ENCODE assay signal across 10 cellular contexts in the genomic region with DNA sequence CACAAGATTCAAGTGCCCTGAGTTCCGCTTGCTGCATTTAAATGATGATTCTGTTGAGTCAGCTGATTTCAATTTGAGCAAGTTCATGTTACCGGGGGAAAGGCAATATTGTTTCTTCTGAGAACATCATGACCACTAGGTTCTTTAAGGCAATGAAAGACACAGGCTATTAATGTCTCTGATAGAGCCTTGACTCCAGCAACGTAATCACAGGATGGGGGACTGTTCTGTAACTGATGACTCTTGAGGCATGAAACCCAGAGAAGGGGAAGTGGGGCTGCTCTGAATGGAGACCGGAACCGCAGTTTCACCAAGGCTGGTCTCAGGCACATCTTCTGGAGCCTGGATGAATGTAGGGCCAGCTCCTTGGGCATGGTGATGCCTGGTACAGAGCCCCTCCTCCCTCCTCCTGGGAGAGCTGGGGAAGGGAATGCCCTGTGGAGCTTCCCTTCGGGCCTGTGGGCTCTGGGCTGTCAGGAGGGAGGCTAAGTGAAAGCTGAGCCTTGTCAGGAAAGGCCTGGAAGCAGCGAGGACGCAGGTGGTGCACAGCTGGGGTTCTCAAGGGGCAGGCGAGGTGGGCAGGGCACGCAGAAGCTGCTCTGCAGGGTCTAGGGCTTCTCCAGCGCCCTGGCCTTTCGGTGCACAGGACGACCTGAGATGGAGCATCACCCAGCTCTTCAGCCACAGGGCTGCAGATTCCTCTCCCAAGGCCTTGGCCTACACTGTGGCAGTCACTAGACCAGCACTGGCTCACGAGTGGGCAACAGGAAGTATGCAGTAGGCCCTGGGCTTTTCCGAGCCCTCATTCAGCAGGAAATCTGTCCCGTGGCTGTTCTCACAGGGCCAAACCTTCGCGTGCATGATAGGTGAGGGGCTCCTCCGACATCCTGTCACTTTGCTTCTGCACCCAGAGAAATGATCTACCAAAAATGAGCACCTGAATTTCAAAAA. TPM values are rescaled to one million over a fixed set of nuclear protein-coding genes. Genes with fewer than 3 reads are reported as not detected.
DNase-seq lines count a peak whose midpoint lies in the region; ATAC-seq and TF ChIP-seq lines count a peak whose summit lies in the region.
"Had no signal": no experiment of that assay in that cellular context is flagged by ENCODE, and none has a peak within 500 bp of the region (broad histone marks: within the 10 kb centered on the region; RNA-seq: fewer than 3 reads in every experiment).

No MANE protein-coding gene starts in this region.

- no peak overlapping the region for H2BK12ac ChIP-seq in neuronal stem cell (ENCODE audit: low read length)

- H2AFZ ChIP-seq in IMR-90 (replicated peaks; ENCODE audit: low read length, poor library complexity) (no peak overlapping the region), neuronal stem cell (ENCODE audit: low read length) (no peak overlapping the region)

- TF ChIP-seq CTCF in IMR-90 (conservative IDR thresholded peaks at IDR 0.05; ENCODE audit: low read depth, low read length): no peak

- H3K79me1 ChIP-seq in IMR-90 (ENCODE audit: low read depth in 1 of 2, low read length in 2 of 2): no peaks in the 10 kb centered on the region
- H3K79me1 ChIP-seq in neuronal stem cell (ENCODE audit: low read depth, low read length): no peaks in the 10 kb centered on the region

- H4K20me1 ChIP-seq in IMR-90 (ENCODE audit: insufficient read depth, low read length): no peaks in the 10 kb centered on the region; the same call in 1 of the 2 replicates

- in situ Hi-C loops in IMR-90 (cut with MboI; ENCODE audit: low sequenced_read_pairs): no loop called here

- dilution Hi-C loops in IMR-90 (cut with HindIII; ENCODE audit: low sequenced_read_pairs, unreplicated experiment): no loop called here

- TF ChIP-seq POLR2A in IMR-90 (IDR thresholded peaks at IDR 0.05; ENCODE audit: low read depth, low read length): no peak

- H3K9me3 ChIP-seq in IMR-90 (ENCODE audit: control insufficient read depth, insufficient read depth, low read length): no peaks in the 10 kb centered on the region
- no peaks in the 10 kb centered on the region for H3K9me3 ChIP-seq in neuronal stem cell (replicated peaks in 1 of 2; ENCODE audit: control insufficient read depth in 2 of 2, insufficient read depth in 1 of 2, low read depth in 1 of 2, low read length in 2 of 2)

- ATAC-seq in GM19023 (IDR thresholded peaks at IDR 0.05; ENCODE audit: unreplicated experiment) (peak; percentile 81), HG02571 (IDR thresholded peaks at IDR 0.05; ENCODE audit: unreplicated experiment) (peak; percentile 48), IMR-90 (ENCODE audit: low read depth) (no peak)

- no peak overlapping the region for H3K23ac ChIP-seq in IMR-90 (ENCODE audit: low read depth, low read length)
- peak overlapping the region; percentile 81 for H3K23ac ChIP-seq in neuronal stem cell (ENCODE audit: low read depth, low read length, poor library complexity)

- H2BK5ac ChIP-seq in IMR-90 (ENCODE audit: low read depth, low read length, poor library complexity, severe bottlenecking) (no peak overlapping the region), neuronal stem cell (ENCODE audit: low read length) (no peak overlapping the region)

- DNase-seq in IMR-90 (no peak), neuronal stem cell (ENCODE audit: low spot score) (no peak), 8988T (no peak), cerebellar cortex (ENCODE audit: low spot score) (no peak), DMS114 treated with DMSO at 0.1 percent for 48 hours (lab: John Stamatoyannopoulos, UW; ENCODE audit: unreplicated experiment) (no peak)
- DNase-seq: foreskin melanocyte had no signal

- H3K9ac ChIP-seq in IMR-90 (ENCODE audit: low read depth, low read length) (no peak overlapping the region), neuronal stem cell (ENCODE audit: low read depth, low read length, poor library complexity) (no peak overlapping the region)
- H3K9ac ChIP-seq: KMS-11 had no signal

- no peak for TF ChIP-seq RAD21 in IMR-90 (IDR thresholded peaks at IDR 0.05; ENCODE audit: low read length)

- no peak overlapping the region for H2AK9ac ChIP-seq in IMR-90 (replicated peaks; ENCODE audit: low read depth, low read length, poor library complexity)

- H3K36me3 ChIP-seq in IMR-90 (ENCODE audit: control insufficient read depth, insufficient read depth, low read length): peaks cover 3% of the 10 kb centered on the region
- H3K36me3 ChIP-seq in neuronal stem cell (replicated peaks in 1 of 2; ENCODE audit: control insufficient read depth in 2 of 2, insufficient read depth in 2 of 2, low read length in 2 of 2): no peaks in the 10 kb centered on the region

- H3K4ac ChIP-seq in IMR-90 (ENCODE audit: low read depth, low read length): no peak overlapping the region
- no peak overlapping the region for H3K4ac ChIP-seq in neuronal stem cell (ENCODE audit: low read length)

- no peak overlapping the region for H2AK5ac ChIP-seq in IMR-90 (ENCODE audit: low read depth, low read length)
- peak overlapping the region; percentile 36 for H2AK5ac ChIP-seq in neuronal stem cell (ENCODE audit: low read depth, low read length)

- no peak overlapping the region for H2BK120ac ChIP-seq in IMR-90 (ENCODE audit: low read depth, low read length)
- no peak overlapping the region for H2BK120ac ChIP-seq in neuronal stem cell (ENCODE audit: low read depth, low read length)

- H3K4me3 ChIP-seq in IMR-90 (ENCODE audit: insufficient read depth, low read depth, low read length): no peak overlapping the region
- no peak overlapping the region for H3K4me3 ChIP-seq in neuronal stem cell (ENCODE audit: low read length in 2 of 2)

- H3K4me2 ChIP-seq in IMR-90 (ENCODE audit: low read depth, low read length) (no peak overlapping the region), neuronal stem cell (ENCODE audit: insufficient read depth, low read length, poor library complexity, severe bottlenecking) (no peak overlapping the region)
- H3K4me2 ChIP-seq: KMS-11 had no signal

- no TSS peak for BruUV-seq in IMR-90 (replicated peaks; lab: Mats Ljungman, UMichigan)

- no peaks in the 10 kb centered on the region for H3K4me1 ChIP-seq in IMR-90 (ENCODE audit: control insufficient read depth, insufficient read depth, low read length)
- H3K4me1 ChIP-seq in neuronal stem cell (ENCODE audit: control insufficient read depth in 2 of 2, insufficient read depth in 1 of 2, low read depth in 1 of 2, low read length in 2 of 2): peaks cover 0 to 4% of the 10 kb centered on the region in 2 donors

- H3K27me3 ChIP-seq in IMR-90 (ENCODE audit: control insufficient read depth, insufficient read depth, low read length): no peaks in the 10 kb centered on the region
- peaks cover 0 to 6% (median 0%) of the 10 kb centered on the region in 3 experiments for H3K27me3 ChIP-seq in neuronal stem cell (ENCODE audit: control insufficient read depth in 3 of 3, insufficient read depth in 3 of 3, low read depth in 1 of 3, low read length in 3 of 3)

- no peak overlapping the region for H4K5ac ChIP-seq in IMR-90 (ENCODE audit: low read depth, low read length)

- H4K8ac ChIP-seq in IMR-90 (ENCODE audit: low read depth in 2 of 2, low read length in 2 of 2) (no peak overlapping the region), neuronal stem cell (ENCODE audit: low read depth, low read length) (no peak overlapping the region)

- no peak overlapping the region for H3K14ac ChIP-seq in IMR-90 (replicated peaks; ENCODE audit: low read depth, low read length)
- no peak overlapping the region for H3K14ac ChIP-seq in neuronal stem cell (ENCODE audit: low read length)

- H3K56ac ChIP-seq in IMR-90 (ENCODE audit: extremely low read depth, insufficient read depth, low read length): no peak overlapping the region

- intact Hi-C loops in IMR-90 (cut with micrococcal nuclease): no loop called here

- POLR2A ChIA-PET in IMR-90 (lab: Charles Lee; ENCODE audit: unreplicated experiment): no interaction called here

- H2BK20ac ChIP-seq in IMR-90 (ENCODE audit: low read depth, low read length): no peak overlapping the region

- WGBS in IMR-90 (ENCODE audit: extremely low coverage in 2 of 2, insufficient read length in 1 of 2), 2 experiments: 91% methylated on average over 14 of the region's 19 CpGs; no CpG with 5 or more reads in 1 of the 2 experiments
- WGBS in neuronal stem cell (ENCODE audit: extremely low coverage in 2 of 2, insufficient read length in 2 of 2, insufficient replicate concordance in 1 of 2), 2 donors: no CpG with 5 or more reads among the region's 19 CpGs

- H3K27ac ChIP-seq in IMR-90 (ENCODE audit: insufficient read depth, low read length) (no peak overlapping the region), neuronal stem cell (replicated peaks; ENCODE audit: low read length) (no peak overlapping the region)
- H3K27ac ChIP-seq: KMS-11 had no signal

- H4K91ac ChIP-seq in IMR-90 (ENCODE audit: insufficient read depth, low read depth, low read length) (no peak overlapping the region), neuronal stem cell (ENCODE audit: low read depth, low read length, poor library complexity) (no peak overlapping the region)

- H3K18ac ChIP-seq in IMR-90 (ENCODE audit: low read depth, low read length) (no peak overlapping the region), neuronal stem cell (ENCODE audit: low read length) (peak overlapping the region; percentile 19)

- H2BK15ac ChIP-seq in IMR-90 (ENCODE audit: low read depth, low read length): no peak overlapping the region
- no peak overlapping the region for H2BK15ac ChIP-seq in neuronal stem cell (ENCODE audit: low read length)

- CTCF ChIA-PET in IMR-90 (lab: Yijun Ruan, JAX): interaction anchor here (2.4 kb wide), 1 partner anchor 17 kb away, joined by 11 read pairs; no protein-coding TSS in a partner anchor

- peaks cover 8% of the 10 kb centered on the region for H3K9me1 ChIP-seq in IMR-90 (ENCODE audit: insufficient read depth, low read length)

TF ChIP-seq in IMR-90, 13 proteins besides CTCF, POLR2A, EP300 and RAD21:
- no peak for TF ChIP-seq MXI1 (IDR thresholded peaks at IDR 0.05; ENCODE audit: borderline replicate concordance, low read depth, low read length)
- peak; percentile 95 for TF ChIP-seq MAFK (IDR thresholded peaks at IDR 0.05; ENCODE audit: low read depth, low read length)

RNA-seq across cellular contexts. Expression of a gene that starts 36.6 kb away (rescaled TPM):
- not detected in 2 replicates for total RNA-seq in IMR-90 (2012; rRNA removed)
- polyA plus RNA-seq in IMR-90 (2012; rRNA removed): not detected in 2 replicates
- polyA plus RNA-seq in IMR-90 (2012; cell fraction: cytosol; rRNA removed): not detected in 2 replicates
- polyA plus RNA-seq in IMR-90 (2012; cell fraction: nucleus; rRNA removed; ENCODE audit: low replicate concordance): not detected in 2 replicates
- not detected for polyA plus RNA-seq in neuronal stem cell (2013, experiment 1 of 2)
- not detected for polyA plus RNA-seq in neuronal stem cell (2013, experiment 2 of 2)
- total RNA-seq: ureter had no signal

RNA-seq across cellular contexts. Expression of a gene that starts 42.7 kb away (rescaled TPM):
- total RNA-seq in IMR-90 (2012; rRNA removed): 13.8 and 13.9 TPM in 2 replicates
- polyA plus RNA-seq in IMR-90 (2012; rRNA removed): 21.6 and 23.7 TPM in 2 replicates
- polyA plus RNA-seq in IMR-90 (2012; cell fraction: cytosol; rRNA removed): 12.9 and 20.1 TPM in 2 replicates
- 50.9 and 66.0 TPM in 2 replicates for polyA plus RNA-seq in IMR-90 (2012; cell fraction: nucleus; rRNA removed; ENCODE audit: low replicate concordance)
- polyA plus RNA-seq in neuronal stem cell (2013, experiment 1 of 2): 0.03 TPM
- polyA plus RNA-seq in neuronal stem cell (2013, experiment 2 of 2): 0.08 TPM
